Comparison of ENCODE assay signal across 1 cellular context in the genomic region with DNA sequence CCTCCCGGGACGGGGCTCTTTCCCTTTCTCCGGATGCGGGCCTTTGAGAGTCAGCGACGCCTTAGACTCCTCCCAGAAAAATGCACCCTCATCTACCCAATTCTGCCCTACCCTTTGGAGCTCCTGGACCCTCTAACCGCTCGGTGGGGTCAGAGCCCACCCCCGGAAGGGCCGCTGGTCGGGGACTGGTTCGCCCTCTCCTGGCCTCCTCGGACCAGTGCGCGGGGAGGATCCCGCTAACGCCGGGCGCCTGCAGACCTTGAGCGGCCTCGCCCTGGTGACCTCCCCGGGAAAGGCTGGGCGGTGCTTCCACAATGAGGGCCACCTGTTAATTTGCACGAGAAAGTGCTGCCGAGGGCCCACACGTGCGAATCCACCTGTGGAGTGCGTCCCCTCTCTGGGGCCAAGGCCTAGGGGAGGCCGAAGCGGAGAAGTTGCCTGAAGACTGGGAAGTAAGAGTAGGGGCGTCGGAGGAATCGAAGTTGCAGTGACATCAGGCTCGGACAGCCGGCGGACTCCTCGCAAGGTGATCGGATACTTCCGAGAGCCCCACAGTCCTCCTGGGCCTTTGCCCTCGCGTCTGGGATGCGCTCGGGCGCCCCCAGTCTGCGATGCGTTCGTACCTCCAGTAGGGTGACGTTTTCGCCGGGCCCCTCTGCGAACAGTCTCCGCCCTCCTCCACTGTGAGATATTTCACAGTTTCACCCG.
TF ChIP-seq lines count a peak whose summit lies in the region.

No MANE protein-coding gene starts in this region.

TF ChIP-seq in WTC11, 78 proteins besides CTCF, POLR2A, EP300 and RAD21 (continued from another document and continues in another):
- TF ChIP-seq, protein P1, sequence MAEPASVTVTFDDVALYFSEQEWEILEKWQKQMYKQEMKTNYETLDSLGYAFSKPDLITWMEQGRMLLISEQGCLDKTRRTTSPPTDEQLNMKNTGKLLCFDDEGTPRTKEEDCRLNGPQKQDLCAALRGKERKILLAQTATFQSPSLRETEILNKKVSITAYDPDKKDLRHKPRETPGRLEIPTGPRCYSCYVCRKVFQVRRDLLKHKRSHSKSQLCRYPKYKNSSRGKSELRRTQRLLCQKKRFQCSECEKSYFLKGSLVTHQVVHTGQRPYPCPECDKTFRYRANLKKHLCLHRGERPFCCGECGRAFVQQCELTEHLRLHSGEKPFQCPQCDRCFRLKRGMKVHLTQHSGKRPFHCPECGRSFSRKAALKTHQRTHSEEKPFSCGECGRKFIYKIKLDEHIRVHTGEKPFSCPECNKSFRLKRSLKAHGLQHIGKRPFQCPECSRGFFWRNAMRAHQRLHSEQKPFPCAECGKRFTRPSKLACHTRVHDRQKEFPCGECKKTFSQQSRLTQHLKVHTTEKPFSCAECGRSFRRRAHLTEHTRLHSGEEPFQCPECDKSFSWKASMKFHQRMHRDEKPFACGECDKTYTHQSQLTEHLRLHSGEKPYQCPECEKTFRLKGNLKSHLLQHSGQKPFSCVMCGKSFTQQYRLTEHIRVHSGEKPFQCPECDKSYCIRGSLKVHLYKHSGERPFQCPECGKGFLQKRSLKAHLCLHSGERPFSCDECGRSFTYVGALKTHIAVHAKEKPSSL (CRISPR knock-in tag; conservative IDR thresholded peaks at IDR 0.05): no peak
- TF ChIP-seq ZNF396 (CRISPR knock-in tag; IDR thresholded peaks at IDR 0.05; ENCODE audit: borderline replicate concordance): no peak
- no peak for TF ChIP-seq ZNF138 (CRISPR knock-in tag; conservative IDR thresholded peaks at IDR 0.05)
- no peak for TF ChIP-seq NFYB (CRISPR knock-in tag; conservative IDR thresholded peaks at IDR 0.05; ENCODE audit: low read depth)
- TF ChIP-seq IRF2 (CRISPR knock-in tag; IDR thresholded peaks at IDR 0.05; ENCODE audit: borderline replicate concordance, low read depth): no peak
- TF ChIP-seq, protein P2, sequence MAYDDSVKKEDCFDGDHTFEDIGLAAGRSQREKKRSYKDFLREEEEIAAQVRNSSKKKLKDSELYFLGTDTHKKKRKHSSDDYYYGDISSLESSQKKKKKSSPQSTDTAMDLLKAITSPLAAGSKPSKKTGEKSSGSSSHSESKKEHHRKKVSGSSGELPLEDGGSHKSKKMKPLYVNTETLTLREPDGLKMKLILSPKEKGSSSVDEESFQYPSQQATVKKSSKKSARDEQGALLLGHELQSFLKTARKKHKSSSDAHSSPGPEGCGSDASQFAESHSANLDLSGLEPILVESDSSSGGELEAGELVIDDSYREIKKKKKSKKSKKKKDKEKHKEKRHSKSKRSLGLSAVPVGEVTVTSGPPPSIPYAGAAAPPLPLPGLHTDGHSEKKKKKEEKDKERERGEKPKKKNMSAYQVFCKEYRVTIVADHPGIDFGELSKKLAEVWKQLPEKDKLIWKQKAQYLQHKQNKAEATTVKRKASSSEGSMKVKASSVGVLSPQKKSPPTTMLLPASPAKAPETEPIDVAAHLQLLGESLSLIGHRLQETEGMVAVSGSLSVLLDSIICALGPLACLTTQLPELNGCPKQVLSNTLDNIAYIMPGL (CRISPR knock-in tag; IDR thresholded peaks at IDR 0.05): peak; percentile 96
- peak; percentile 85 for TF ChIP-seq FOXP1 (CRISPR knock-in tag; IDR thresholded peaks at IDR 0.05; ENCODE audit: borderline replicate concordance)
- TF ChIP-seq CREB1 (CRISPR knock-in tag; IDR thresholded peaks at IDR 0.05): no peak
- no peak for TF ChIP-seq TEAD1 (CRISPR knock-in tag; IDR thresholded peaks at IDR 0.05)
- TF ChIP-seq FOXJ3 (CRISPR knock-in tag; IDR thresholded peaks at IDR 0.05; ENCODE audit: borderline replicate concordance): no peak
- TF ChIP-seq ZNF423 (CRISPR knock-in tag; IDR thresholded peaks at IDR 0.05): no peak
- TF ChIP-seq NR3C1 (CRISPR knock-in tag; conservative IDR thresholded peaks at IDR 0.05; ENCODE audit: low read depth): no peak
- TF ChIP-seq, protein P3, sequence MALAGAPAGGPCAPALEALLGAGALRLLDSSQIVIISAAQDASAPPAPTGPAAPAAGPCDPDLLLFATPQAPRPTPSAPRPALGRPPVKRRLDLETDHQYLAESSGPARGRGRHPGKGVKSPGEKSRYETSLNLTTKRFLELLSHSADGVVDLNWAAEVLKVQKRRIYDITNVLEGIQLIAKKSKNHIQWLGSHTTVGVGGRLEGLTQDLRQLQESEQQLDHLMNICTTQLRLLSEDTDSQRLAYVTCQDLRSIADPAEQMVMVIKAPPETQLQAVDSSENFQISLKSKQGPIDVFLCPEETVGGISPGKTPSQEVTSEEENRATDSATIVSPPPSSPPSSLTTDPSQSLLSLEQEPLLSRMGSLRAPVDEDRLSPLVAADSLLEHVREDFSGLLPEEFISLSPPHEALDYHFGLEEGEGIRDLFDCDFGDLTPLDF (CRISPR knock-in tag; IDR thresholded peaks at IDR 0.05): peak; percentile 63; the same call in 1 of the 2 replicates
- peak; percentile 81; the same call in 1 of the 2 replicates for TF ChIP-seq SMAD4 (CRISPR knock-in tag; IDR thresholded peaks at IDR 0.05)
- no peak for TF ChIP-seq NR1H2 (CRISPR knock-in tag; IDR thresholded peaks at IDR 0.05)
- TF ChIP-seq NFE2L1 (CRISPR knock-in tag; IDR thresholded peaks at IDR 0.05): no peak; the same call in 1 of the 2 replicates
- TF ChIP-seq, protein P4, sequence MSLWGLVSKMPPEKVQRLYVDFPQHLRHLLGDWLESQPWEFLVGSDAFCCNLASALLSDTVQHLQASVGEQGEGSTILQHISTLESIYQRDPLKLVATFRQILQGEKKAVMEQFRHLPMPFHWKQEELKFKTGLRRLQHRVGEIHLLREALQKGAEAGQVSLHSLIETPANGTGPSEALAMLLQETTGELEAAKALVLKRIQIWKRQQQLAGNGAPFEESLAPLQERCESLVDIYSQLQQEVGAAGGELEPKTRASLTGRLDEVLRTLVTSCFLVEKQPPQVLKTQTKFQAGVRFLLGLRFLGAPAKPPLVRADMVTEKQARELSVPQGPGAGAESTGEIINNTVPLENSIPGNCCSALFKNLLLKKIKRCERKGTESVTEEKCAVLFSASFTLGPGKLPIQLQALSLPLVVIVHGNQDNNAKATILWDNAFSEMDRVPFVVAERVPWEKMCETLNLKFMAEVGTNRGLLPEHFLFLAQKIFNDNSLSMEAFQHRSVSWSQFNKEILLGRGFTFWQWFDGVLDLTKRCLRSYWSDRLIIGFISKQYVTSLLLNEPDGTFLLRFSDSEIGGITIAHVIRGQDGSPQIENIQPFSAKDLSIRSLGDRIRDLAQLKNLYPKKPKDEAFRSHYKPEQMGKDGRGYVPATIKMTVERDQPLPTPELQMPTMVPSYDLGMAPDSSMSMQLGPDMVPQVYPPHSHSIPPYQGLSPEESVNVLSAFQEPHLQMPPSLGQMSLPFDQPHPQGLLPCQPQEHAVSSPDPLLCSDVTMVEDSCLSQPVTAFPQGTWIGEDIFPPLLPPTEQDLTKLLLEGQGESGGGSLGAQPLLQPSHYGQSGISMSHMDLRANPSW (CRISPR knock-in tag; conservative IDR thresholded peaks at IDR 0.05; ENCODE audit: low read depth): no peak
- no peak for TF ChIP-seq NR2C2 (CRISPR knock-in tag; IDR thresholded peaks at IDR 0.05)
- no peak for TF ChIP-seq GABPB1 (CRISPR knock-in tag; IDR thresholded peaks at IDR 0.05)
- TF ChIP-seq ZNF416 (CRISPR knock-in tag; IDR thresholded peaks at IDR 0.05): no peak
- TF ChIP-seq, protein P5, sequence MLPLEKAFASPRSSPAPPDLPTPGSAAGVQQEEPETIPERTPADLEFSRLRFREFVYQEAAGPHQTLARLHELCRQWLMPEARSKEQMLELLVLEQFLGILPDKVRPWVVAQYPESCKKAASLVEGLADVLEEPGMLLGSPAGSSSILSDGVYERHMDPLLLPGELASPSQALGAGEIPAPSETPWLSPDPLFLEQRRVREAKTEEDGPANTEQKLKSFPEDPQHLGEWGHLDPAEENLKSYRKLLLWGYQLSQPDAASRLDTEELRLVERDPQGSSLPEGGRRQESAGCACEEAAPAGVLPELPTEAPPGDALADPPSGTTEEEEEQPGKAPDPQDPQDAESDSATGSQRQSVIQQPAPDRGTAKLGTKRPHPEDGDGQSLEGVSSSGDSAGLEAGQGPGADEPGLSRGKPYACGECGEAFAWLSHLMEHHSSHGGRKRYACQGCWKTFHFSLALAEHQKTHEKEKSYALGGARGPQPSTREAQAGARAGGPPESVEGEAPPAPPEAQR (CRISPR knock-in tag; IDR thresholded peaks at IDR 0.05): no peak
- TF ChIP-seq JAZF1 (CRISPR knock-in tag; IDR thresholded peaks at IDR 0.05): no peak
- TF ChIP-seq, protein P6, sequence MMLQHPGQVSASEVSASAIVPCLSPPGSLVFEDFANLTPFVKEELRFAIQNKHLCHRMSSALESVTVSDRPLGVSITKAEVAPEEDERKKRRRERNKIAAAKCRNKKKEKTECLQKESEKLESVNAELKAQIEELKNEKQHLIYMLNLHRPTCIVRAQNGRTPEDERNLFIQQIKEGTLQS (CRISPR knock-in tag; conservative IDR thresholded peaks at IDR 0.05): no peak
- TF ChIP-seq ATF1 (CRISPR knock-in tag; IDR thresholded peaks at IDR 0.05): no peak
- TF ChIP-seq, protein P7, sequence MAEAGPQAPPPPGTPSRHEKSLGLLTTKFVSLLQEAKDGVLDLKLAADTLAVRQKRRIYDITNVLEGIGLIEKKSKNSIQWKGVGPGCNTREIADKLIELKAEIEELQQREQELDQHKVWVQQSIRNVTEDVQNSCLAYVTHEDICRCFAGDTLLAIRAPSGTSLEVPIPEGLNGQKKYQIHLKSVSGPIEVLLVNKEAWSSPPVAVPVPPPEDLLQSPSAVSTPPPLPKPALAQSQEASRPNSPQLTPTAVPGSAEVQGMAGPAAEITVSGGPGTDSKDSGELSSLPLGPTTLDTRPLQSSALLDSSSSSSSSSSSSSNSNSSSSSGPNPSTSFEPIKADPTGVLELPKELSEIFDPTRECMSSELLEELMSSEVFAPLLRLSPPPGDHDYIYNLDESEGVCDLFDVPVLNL (CRISPR knock-in tag; IDR thresholded peaks at IDR 0.05; ENCODE audit: borderline replicate concordance, low read depth): no peak
- TF ChIP-seq, protein P8, sequence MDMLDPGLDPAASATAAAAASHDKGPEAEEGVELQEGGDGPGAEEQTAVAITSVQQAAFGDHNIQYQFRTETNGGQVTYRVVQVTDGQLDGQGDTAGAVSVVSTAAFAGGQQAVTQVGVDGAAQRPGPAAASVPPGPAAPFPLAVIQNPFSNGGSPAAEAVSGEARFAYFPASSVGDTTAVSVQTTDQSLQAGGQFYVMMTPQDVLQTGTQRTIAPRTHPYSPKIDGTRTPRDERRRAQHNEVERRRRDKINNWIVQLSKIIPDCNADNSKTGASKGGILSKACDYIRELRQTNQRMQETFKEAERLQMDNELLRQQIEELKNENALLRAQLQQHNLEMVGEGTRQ (CRISPR knock-in tag; IDR thresholded peaks at IDR 0.05): no peak
- TF ChIP-seq GRHL2 (CRISPR knock-in tag; IDR thresholded peaks at IDR 0.05; ENCODE audit: insufficient replicate concordance, severe bottlenecking): no peak
- no peak for TF ChIP-seq EMX1 (CRISPR knock-in tag; IDR thresholded peaks at IDR 0.05)
- TF ChIP-seq, protein P9, sequence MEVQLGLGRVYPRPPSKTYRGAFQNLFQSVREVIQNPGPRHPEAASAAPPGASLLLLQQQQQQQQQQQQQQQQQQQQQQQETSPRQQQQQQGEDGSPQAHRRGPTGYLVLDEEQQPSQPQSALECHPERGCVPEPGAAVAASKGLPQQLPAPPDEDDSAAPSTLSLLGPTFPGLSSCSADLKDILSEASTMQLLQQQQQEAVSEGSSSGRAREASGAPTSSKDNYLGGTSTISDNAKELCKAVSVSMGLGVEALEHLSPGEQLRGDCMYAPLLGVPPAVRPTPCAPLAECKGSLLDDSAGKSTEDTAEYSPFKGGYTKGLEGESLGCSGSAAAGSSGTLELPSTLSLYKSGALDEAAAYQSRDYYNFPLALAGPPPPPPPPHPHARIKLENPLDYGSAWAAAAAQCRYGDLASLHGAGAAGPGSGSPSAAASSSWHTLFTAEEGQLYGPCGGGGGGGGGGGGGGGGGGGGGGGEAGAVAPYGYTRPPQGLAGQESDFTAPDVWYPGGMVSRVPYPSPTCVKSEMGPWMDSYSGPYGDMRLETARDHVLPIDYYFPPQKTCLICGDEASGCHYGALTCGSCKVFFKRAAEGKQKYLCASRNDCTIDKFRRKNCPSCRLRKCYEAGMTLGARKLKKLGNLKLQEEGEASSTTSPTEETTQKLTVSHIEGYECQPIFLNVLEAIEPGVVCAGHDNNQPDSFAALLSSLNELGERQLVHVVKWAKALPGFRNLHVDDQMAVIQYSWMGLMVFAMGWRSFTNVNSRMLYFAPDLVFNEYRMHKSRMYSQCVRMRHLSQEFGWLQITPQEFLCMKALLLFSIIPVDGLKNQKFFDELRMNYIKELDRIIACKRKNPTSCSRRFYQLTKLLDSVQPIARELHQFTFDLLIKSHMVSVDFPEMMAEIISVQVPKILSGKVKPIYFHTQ (CRISPR knock-in tag; IDR thresholded peaks at IDR 0.05): no peak
- TF ChIP-seq ZNF263 (CRISPR knock-in tag; IDR thresholded peaks at IDR 0.05; ENCODE audit: low read depth): no peak
- TF ChIP-seq HMGA2 (CRISPR knock-in tag; IDR thresholded peaks at IDR 0.05): no peak
- TF ChIP-seq, protein P10, sequence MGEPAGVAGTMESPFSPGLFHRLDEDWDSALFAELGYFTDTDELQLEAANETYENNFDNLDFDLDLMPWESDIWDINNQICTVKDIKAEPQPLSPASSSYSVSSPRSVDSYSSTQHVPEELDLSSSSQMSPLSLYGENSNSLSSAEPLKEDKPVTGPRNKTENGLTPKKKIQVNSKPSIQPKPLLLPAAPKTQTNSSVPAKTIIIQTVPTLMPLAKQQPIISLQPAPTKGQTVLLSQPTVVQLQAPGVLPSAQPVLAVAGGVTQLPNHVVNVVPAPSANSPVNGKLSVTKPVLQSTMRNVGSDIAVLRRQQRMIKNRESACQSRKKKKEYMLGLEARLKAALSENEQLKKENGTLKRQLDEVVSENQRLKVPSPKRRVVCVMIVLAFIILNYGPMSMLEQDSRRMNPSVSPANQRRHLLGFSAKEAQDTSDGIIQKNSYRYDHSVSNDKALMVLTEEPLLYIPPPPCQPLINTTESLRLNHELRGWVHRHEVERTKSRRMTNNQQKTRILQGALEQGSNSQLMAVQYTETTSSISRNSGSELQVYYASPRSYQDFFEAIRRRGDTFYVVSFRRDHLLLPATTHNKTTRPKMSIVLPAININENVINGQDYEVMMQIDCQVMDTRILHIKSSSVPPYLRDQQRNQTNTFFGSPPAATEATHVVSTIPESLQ (CRISPR knock-in tag; IDR thresholded peaks at IDR 0.05): no peak
- TF ChIP-seq, protein P11, sequence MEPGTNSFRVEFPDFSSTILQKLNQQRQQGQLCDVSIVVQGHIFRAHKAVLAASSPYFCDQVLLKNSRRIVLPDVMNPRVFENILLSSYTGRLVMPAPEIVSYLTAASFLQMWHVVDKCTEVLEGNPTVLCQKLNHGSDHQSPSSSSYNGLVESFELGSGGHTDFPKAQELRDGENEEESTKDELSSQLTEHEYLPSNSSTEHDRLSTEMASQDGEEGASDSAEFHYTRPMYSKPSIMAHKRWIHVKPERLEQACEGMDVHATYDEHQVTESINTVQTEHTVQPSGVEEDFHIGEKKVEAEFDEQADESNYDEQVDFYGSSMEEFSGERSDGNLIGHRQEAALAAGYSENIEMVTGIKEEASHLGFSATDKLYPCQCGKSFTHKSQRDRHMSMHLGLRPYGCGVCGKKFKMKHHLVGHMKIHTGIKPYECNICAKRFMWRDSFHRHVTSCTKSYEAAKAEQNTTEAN (CRISPR knock-in tag; IDR thresholded peaks at IDR 0.05): 0 out of 2 replicates have a peak, but pooled peaks have one; percentile 51
- TF ChIP-seq SMAD3 (CRISPR knock-in tag; IDR thresholded peaks at IDR 0.05; ENCODE audit: borderline replicate concordance): 0 out of 2 replicates have a peak, but pooled peaks have one; percentile 45
- no peak for TF ChIP-seq RORB (CRISPR knock-in tag; IDR thresholded peaks at IDR 0.05)
- TF ChIP-seq SP1 (CRISPR knock-in tag; conservative IDR thresholded peaks at IDR 0.05): peak; percentile 35; the same call in 1 of the 2 replicates
- TF ChIP-seq ESRRA (CRISPR knock-in tag; IDR thresholded peaks at IDR 0.05; ENCODE audit: borderline replicate concordance): no peak
